Comparison of ENCODE assay signal across 1 cellular context in genomic region chr22:19516378-19517170, GRCh38.
TF ChIP-seq lines count a peak whose summit lies in the region.

No MANE protein-coding gene starts in this region.

TF ChIP-seq in K562, 482 proteins besides CTCF, POLR2A, EP300 and RAD21 (continued from another document):
- no peak for TF ChIP-seq SP2 (IDR thresholded peaks at IDR 0.05; ENCODE audit: extremely low read depth, low read depth, low read length, poor library complexity, severe bottlenecking)
- TF ChIP-seq ZC3H4 (CRISPR knock-in tag; IDR thresholded peaks at IDR 0.05; ENCODE audit: borderline replicate concordance), result peak; percentile 61; the same call in 1 of the 2 replicates
- TF ChIP-seq ZKSCAN8 (CRISPR knock-in tag; IDR thresholded peaks at IDR 0.05), result no peak
- TF ChIP-seq BCOR (IDR thresholded peaks at IDR 0.05), result no peak
- no peak for TF ChIP-seq ETV6 (IDR thresholded peaks at IDR 0.05; ENCODE audit: borderline replicate concordance in 1 of 2, low read depth in 2 of 2, low read length in 1 of 2)
- no peak for TF ChIP-seq ETV6 (CRISPR knock-in tag; IDR thresholded peaks at IDR 0.05; ENCODE audit: borderline replicate concordance)
- no peak for TF ChIP-seq SIX5 (IDR thresholded peaks at IDR 0.05; ENCODE audit: borderline replicate concordance in 1 of 2, insufficient read depth in 1 of 2, low read depth in 1 of 2, low read length in 2 of 2)
- TF ChIP-seq RBM25 (IDR thresholded peaks at IDR 0.05; ENCODE audit: low read depth, low read length, severe bottlenecking), result no peak
- TF ChIP-seq, protein P1, sequence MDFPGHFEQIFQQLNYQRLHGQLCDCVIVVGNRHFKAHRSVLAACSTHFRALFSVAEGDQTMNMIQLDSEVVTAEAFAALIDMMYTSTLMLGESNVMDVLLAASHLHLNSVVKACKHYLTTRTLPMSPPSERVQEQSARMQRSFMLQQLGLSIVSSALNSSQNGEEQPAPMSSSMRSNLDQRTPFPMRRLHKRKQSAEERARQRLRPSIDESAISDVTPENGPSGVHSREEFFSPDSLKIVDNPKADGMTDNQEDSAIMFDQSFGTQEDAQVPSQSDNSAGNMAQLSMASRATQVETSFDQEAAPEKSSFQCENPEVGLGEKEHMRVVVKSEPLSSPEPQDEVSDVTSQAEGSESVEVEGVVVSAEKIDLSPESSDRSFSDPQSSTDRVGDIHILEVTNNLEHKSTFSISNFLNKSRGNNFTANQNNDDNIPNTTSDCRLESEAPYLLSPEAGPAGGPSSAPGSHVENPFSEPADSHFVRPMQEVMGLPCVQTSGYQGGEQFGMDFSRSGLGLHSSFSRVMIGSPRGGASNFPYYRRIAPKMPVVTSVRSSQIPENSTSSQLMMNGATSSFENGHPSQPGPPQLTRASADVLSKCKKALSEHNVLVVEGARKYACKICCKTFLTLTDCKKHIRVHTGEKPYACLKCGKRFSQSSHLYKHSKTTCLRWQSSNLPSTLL (IDR thresholded peaks at IDR 0.05), result no peak
- TF ChIP-seq MYNN (IDR thresholded peaks at IDR 0.05), result 0 out of 2 replicates have a peak, but pooled peaks have one; percentile 20
- TF ChIP-seq MYNN (CRISPR knock-in tag; IDR thresholded peaks at IDR 0.05), result no peak
- TF ChIP-seq RBM22 (IDR thresholded peaks at IDR 0.05; ENCODE audit: low read depth, low read length, poor library complexity, severe bottlenecking), result peak; percentile 75
- TF ChIP-seq ZC3H11A (IDR thresholded peaks at IDR 0.05; ENCODE audit: low read depth, low read length), result no peak
- peak; percentile 20; the same call in 1 of the 2 replicates for TF ChIP-seq RBFOX2 (IDR thresholded peaks at IDR 0.05; ENCODE audit: low read depth, low read length)
- no peak for TF ChIP-seq TCF15 (CRISPR knock-in tag; IDR thresholded peaks at IDR 0.05)
- no peak for TF ChIP-seq FOS (IDR thresholded peaks at IDR 0.05; ENCODE audit: extremely low read depth, insufficient read length)
- TF ChIP-seq ZNF174 (CRISPR knock-in tag; IDR thresholded peaks at IDR 0.05), result no peak
- 0 out of 2 replicates have a peak, but pooled peaks have one; percentile 12 for TF ChIP-seq ZNF263 (CRISPR knock-in tag; IDR thresholded peaks at IDR 0.05; ENCODE audit: borderline replicate concordance)
- no peak for TF ChIP-seq PTRF (tag; IDR thresholded peaks at IDR 0.05)
- TF ChIP-seq, protein P2, sequence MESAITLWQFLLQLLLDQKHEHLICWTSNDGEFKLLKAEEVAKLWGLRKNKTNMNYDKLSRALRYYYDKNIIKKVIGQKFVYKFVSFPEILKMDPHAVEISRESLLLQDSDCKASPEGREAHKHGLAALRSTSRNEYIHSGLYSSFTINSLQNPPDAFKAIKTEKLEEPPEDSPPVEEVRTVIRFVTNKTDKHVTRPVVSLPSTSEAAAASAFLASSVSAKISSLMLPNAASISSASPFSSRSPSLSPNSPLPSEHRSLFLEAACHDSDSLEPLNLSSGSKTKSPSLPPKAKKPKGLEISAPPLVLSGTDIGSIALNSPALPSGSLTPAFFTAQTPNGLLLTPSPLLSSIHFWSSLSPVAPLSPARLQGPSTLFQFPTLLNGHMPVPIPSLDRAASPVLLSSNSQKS (CRISPR knock-in tag; IDR thresholded peaks at IDR 0.05), result no peak
- no peak for TF ChIP-seq ZNF280B (CRISPR knock-in tag; IDR thresholded peaks at IDR 0.05)
- no peak for TF ChIP-seq SPI1 (IDR thresholded peaks at IDR 0.05; ENCODE audit: borderline replicate concordance, low read depth, low read length)
- TF ChIP-seq, protein P3, sequence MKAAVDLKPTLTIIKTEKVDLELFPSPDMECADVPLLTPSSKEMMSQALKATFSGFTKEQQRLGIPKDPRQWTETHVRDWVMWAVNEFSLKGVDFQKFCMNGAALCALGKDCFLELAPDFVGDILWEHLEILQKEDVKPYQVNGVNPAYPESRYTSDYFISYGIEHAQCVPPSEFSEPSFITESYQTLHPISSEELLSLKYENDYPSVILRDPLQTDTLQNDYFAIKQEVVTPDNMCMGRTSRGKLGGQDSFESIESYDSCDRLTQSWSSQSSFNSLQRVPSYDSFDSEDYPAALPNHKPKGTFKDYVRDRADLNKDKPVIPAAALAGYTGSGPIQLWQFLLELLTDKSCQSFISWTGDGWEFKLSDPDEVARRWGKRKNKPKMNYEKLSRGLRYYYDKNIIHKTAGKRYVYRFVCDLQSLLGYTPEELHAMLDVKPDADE (conservative IDR thresholded peaks at IDR 0.05; ENCODE audit: control insufficient read depth, low read depth, low read length), result 0 out of 2 replicates have a peak, but pooled peaks have one; percentile 22
- TF ChIP-seq GATAD2B (IDR thresholded peaks at IDR 0.05; ENCODE audit: borderline replicate concordance), result no peak
- no peak for TF ChIP-seq PRDM10 (IDR thresholded peaks at IDR 0.05; ENCODE audit: partially characterized antibody)
- no peak; the same call in 1 of the 2 replicates for TF ChIP-seq ZNF12 (CRISPR knock-in tag; IDR thresholded peaks at IDR 0.05)
- no peak for TF ChIP-seq PHB (CRISPR knock-in tag; IDR thresholded peaks at IDR 0.05)
- TF ChIP-seq PURB (CRISPR knock-in tag; IDR thresholded peaks at IDR 0.05; ENCODE audit: low read depth), result no peak
- TF ChIP-seq ATF1 (CRISPR knock-in tag; IDR thresholded peaks at IDR 0.05), result 0 out of 2 replicates have a peak, but pooled peaks have one; percentile 6
- no peak for TF ChIP-seq ATF1 (tag; IDR thresholded peaks at IDR 0.05)
- TF ChIP-seq ZNF143 (CRISPR knock-in tag; IDR thresholded peaks at IDR 0.05), result 0 out of 2 replicates have a peak, but pooled peaks have one; percentile 10
- no peak for TF ChIP-seq PRPF4 (IDR thresholded peaks at IDR 0.05; ENCODE audit: insufficient read depth, low read depth, low read length, poor library complexity, severe bottlenecking)
- TF ChIP-seq CHD2 (IDR thresholded peaks at IDR 0.05; ENCODE audit: low read depth, low read length), result no peak
- TF ChIP-seq, protein P4, sequence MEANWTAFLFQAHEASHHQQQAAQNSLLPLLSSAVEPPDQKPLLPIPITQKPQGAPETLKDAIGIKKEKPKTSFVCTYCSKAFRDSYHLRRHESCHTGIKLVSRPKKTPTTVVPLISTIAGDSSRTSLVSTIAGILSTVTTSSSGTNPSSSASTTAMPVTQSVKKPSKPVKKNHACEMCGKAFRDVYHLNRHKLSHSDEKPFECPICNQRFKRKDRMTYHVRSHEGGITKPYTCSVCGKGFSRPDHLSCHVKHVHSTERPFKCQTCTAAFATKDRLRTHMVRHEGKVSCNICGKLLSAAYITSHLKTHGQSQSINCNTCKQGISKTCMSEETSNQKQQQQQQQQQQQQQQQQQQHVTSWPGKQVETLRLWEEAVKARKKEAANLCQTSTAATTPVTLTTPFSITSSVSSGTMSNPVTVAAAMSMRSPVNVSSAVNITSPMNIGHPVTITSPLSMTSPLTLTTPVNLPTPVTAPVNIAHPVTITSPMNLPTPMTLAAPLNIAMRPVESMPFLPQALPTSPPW (CRISPR knock-in tag; IDR thresholded peaks at IDR 0.05), result no peak
- no peak for TF ChIP-seq HDAC8 (tag; IDR thresholded peaks at IDR 0.05)
- TF ChIP-seq KDM4B (IDR thresholded peaks at IDR 0.05; ENCODE audit: borderline replicate concordance in 2 of 2, low read depth in 1 of 2), result no peak
- TF ChIP-seq ZNF57 (CRISPR knock-in tag; IDR thresholded peaks at IDR 0.05), result no peak
- TF ChIP-seq CXXC5 (CRISPR knock-in tag; IDR thresholded peaks at IDR 0.05), result no peak
- TF ChIP-seq CBX5 (IDR thresholded peaks at IDR 0.05; ENCODE audit: borderline replicate concordance, low read depth), result no peak
- no peak for TF ChIP-seq HLTF (IDR thresholded peaks at IDR 0.05)
- TF ChIP-seq BACH1 (tag; IDR thresholded peaks at IDR 0.05), result no peak
- TF ChIP-seq ATF7 (IDR thresholded peaks at IDR 0.05), result no peak
- no peak for TF ChIP-seq ZNF3 (CRISPR knock-in tag; IDR thresholded peaks at IDR 0.05)
- no peak for TF ChIP-seq SMAD2 (IDR thresholded peaks at IDR 0.05; ENCODE audit: low read depth, low read length)
- TF ChIP-seq TAF1 (IDR thresholded peaks at IDR 0.05; ENCODE audit: control insufficient read depth, extremely low read depth, insufficient read depth, low read length, severe bottlenecking), result no peak
- no peak for TF ChIP-seq E2F1 (CRISPR knock-in tag; IDR thresholded peaks at IDR 0.05)
- TF ChIP-seq ZZZ3 (IDR thresholded peaks at IDR 0.05), result no peak
- no peak for TF ChIP-seq HDAC3 (IDR thresholded peaks at IDR 0.05; ENCODE audit: borderline replicate concordance, partially characterized antibody)
- no peak for TF ChIP-seq JUND (IDR thresholded peaks at IDR 0.05; ENCODE audit: borderline replicate concordance, low read depth, low read length)
- no peak for TF ChIP-seq JUND (tag; IDR thresholded peaks at IDR 0.05; ENCODE audit: borderline replicate concordance, low read depth, low read length)
- TF ChIP-seq, protein P5, sequence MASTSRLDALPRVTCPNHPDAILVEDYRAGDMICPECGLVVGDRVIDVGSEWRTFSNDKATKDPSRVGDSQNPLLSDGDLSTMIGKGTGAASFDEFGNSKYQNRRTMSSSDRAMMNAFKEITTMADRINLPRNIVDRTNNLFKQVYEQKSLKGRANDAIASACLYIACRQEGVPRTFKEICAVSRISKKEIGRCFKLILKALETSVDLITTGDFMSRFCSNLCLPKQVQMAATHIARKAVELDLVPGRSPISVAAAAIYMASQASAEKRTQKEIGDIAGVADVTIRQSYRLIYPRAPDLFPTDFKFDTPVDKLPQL (IDR thresholded peaks at IDR 0.05; ENCODE audit: extremely low read depth, insufficient read length), result no peak
- no peak for TF ChIP-seq SNRNP70 (optimal IDR thresholded peaks at IDR 0.05; ENCODE audit: low read depth, low read length)
- no peak for TF ChIP-seq TCFL5 (CRISPR knock-in tag; conservative IDR thresholded peaks at IDR 0.05)
- TF ChIP-seq FOXP1 (CRISPR knock-in tag; IDR thresholded peaks at IDR 0.05), result 0 out of 2 replicates have a peak, but pooled peaks have one; percentile 31
- peak; percentile 62 for TF ChIP-seq POLR2G (IDR thresholded peaks at IDR 0.05; ENCODE audit: low read depth, low read length)
- 0 out of 2 replicates have a peak, but pooled peaks have one; percentile 65 for TF ChIP-seq ZBTB1 (CRISPR knock-in tag; IDR thresholded peaks at IDR 0.05; ENCODE audit: borderline replicate concordance, low read depth)
- no peak for TF ChIP-seq LARP7 (IDR thresholded peaks at IDR 0.05)
- TF ChIP-seq THRAP3 (IDR thresholded peaks at IDR 0.05; ENCODE audit: borderline replicate concordance), result no peak
- no peak for TF ChIP-seq CBX8 (IDR thresholded peaks at IDR 0.05; ENCODE audit: borderline replicate concordance, extremely low read depth, low read depth, low read length, poor library complexity, severe bottlenecking)
- no peak for TF ChIP-seq PHF20 (IDR thresholded peaks at IDR 0.05; ENCODE audit: partially characterized antibody)
- TF ChIP-seq TRIM24 (IDR thresholded peaks at IDR 0.05), result no peak
- TF ChIP-seq C11orf30 (IDR thresholded peaks at IDR 0.05; ENCODE audit: low read depth), result no peak
- no peak for TF ChIP-seq FOXJ2 (tag; IDR thresholded peaks at IDR 0.05)
- TF ChIP-seq HMG20B (CRISPR knock-in tag; IDR thresholded peaks at IDR 0.05), result no peak
- no peak for TF ChIP-seq CHD1 (IDR thresholded peaks at IDR 0.05; ENCODE audit: low read length)
